In the genomic region with DNA sequence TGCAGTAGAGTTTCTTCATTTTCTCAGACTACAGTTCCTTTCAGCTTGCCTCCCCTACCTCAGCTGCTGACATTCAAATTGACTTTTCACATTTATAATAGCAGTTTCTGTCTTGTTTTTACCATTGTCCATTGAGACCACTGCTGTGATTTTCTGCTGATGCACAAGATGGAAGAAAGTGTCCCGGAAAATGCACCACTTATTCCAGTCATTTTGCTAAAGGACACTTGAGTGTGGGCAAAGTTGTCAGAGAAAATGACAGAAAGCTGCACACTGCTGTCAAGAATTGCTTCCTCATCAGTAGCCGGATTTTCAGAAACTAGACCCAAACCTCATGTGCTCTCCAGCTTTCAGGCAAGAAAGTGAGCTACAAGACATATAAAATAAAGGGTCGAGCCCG, we compare ENCODE assay signal across 21 cellular contexts.
"Had no signal": no experiment of that assay in that cellular context is flagged by ENCODE, and none has a peak within 500 bp of the region (broad histone marks: within the 10 kb centered on the region; RNA-seq: fewer than 3 reads in every experiment).

No MANE protein-coding gene starts in this region.

- DNase-seq: KBM-7, MG63, NCI-H1092, NCI-H1105 treated with DMSO at 0.1 percent for 48 hours, NCI-H1417 treated with DMSO at 0.1 percent for 48 hours, NCI-H187, NCI-H2029, NCI-H2081 treated with DMSO at 0.1 percent for 48 hours, NCI-H2171 treated with DMSO at 0.1 percent for 48 hours, NCI-H226, NCI-H446, NCI-H510A, NCI-H524 treated with DMSO at 0.1 percent for 48 hours, NCI-H69, NCI-H774, PC-9, Peyer's patch, SHP77 treated with DMSO at 0.1 percent for 48 hours, SJCRH30, T-helper 1 cell had no signal

- H3K4me1 ChIP-seq: Peyer's patch, SJCRH30 had no signal

- H3K4me3 ChIP-seq: MG63, PC-9, Peyer's patch, SJCRH30 had no signal

- H3K9me3 ChIP-seq: MG63, Peyer's patch, SJCRH30 had no signal

- H3K4me2 ChIP-seq: PC-9 had no signal

- H2AFZ ChIP-seq: PC-9 had no signal

- H3K27me3 ChIP-seq: MG63, Peyer's patch, SJCRH30 had no signal

- H3K36me3 ChIP-seq: MG63, Peyer's patch, SJCRH30 had no signal

- H3K27ac ChIP-seq: PC-9, Peyer's patch, SJCRH30 had no signal

- ATAC-seq: Right ventricle myocardium inferior had no signal
